8 cellular contexts compared by ENCODE assay signal in the genomic region with DNA sequence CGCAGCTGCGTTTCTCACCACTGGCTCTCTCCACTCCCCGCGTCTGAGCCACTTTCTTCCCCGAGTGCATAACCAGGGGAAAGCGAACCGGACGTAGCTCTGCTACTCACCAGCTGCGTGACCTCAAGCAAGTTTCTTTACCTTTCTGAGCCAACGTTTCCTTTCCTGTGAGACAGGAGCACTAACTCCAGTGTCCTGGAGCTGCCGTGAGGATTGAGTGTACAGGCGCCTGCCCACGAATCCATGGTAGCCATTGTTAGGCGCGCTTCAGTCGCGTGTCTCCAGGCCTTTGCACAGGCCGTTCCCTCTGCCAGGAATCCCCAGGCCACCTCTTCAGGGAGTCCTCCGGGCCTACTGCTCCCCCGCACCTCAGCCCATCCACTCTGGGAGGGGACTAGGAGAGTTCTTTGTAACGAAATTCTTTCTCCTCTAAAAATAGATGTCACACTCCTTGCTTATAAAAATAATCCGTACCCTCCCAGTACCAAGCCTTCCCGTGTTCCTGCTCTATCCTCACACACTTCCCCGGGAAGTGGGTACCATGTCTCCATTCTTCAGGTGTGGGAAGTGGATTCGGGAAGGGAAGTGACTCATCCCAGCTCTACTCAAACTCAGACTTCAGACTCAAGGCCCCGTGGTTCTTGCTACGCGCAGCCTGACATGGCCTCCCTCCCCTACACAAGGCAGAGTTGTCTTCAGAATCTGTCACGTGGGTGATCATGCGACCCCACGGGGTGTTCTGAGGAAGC. TPM values are rescaled to one million over a fixed set of nuclear protein-coding genes. Genes with fewer than 3 reads are reported as not detected.
A peak's percentile ranks its signal among the peaks of the same experiment; 100 is the strongest.
DNase-seq lines count a peak whose midpoint lies in the region; ATAC-seq lines count a peak whose summit lies in the region.

No MANE protein-coding gene starts in this region.

- CTCF ChIA-PET in activated CD4-positive, alpha-beta memory T cell treated with anti-CD3 and anti-CD28 coated beads for 36 hours (lab: Charles Lee), result interaction anchor here (0.6 to 5.9 kb wide), 14 partner anchors 10 to 410 kb away, joined by 3 to 32 read pairs (median 4); no protein-coding TSS in a partner anchor

- H3K4me3 Mint-ChIP-seq in activated CD4-positive, alpha-beta memory T cell treated with anti-CD3 and anti-CD28 coated beads for 36 hours, result peak overlapping the region; percentile 80

- no peaks in the 10 kb centered on the region for H3K27me3 Mint-ChIP-seq in activated CD4-positive, alpha-beta memory T cell treated with anti-CD3 and anti-CD28 coated beads for 36 hours

- DNase-seq in stimulated activated CD4-positive, alpha-beta T cell treated with anti-CD3 and anti-CD28 coated beads, Interleukin-12 subunit alpha, Interleukin-12 subunit beta, amount 100 ng/mL, for 24 hours (ENCODE audit: low read depth in 2 of 2), result peak; percentile 42 to 67
- DNase-seq in stimulated activated CD4-positive, alpha-beta T cell treated with anti-CD3 and anti-CD28 coated beads, Interleukin-4, amount 100 ng/mL, for 4 hours, result no peak
- DNase-seq in activated CD4-positive, alpha-beta memory T cell treated with anti-CD3 and anti-CD28 coated beads for 36 hours, result peak; percentile 85
- DNase-seq in kidney glomerular epithelial cell (lab: John Stamatoyannopoulos, UW) (peak; percentile 74), NCI-H128 (lab: John Stamatoyannopoulos, UW; ENCODE audit: unreplicated experiment) (no peak), D341Med (ENCODE audit: low spot score) (no peak)
- DNase-seq in stimulated activated CD8-positive, alpha-beta memory T cell treated with anti-CD3 and anti-CD28 coated beads, Interleukin-4, amount 100 ng/mL, for 48 hours, result peak; percentile 78

- H3K9me3 Mint-ChIP-seq in activated CD4-positive, alpha-beta memory T cell treated with anti-CD3 and anti-CD28 coated beads for 36 hours, result no peaks in the 10 kb centered on the region

- POLR2A ChIA-PET in activated CD4-positive, alpha-beta memory T cell treated with anti-CD3 and anti-CD28 coated beads for 36 hours (lab: Charles Lee), result interaction anchor here (0.7 to 2.9 kb wide), 9 partner anchors 10 to 532 kb away, joined by 3 to 18 read pairs (median 3); a partner anchor contains a TSS

- peak; percentile 37 for ATAC-seq in HG03439 (IDR thresholded peaks at IDR 0.05; ENCODE audit: unreplicated experiment)

- no peaks in the 10 kb centered on the region for H3K36me3 Mint-ChIP-seq in activated CD4-positive, alpha-beta memory T cell treated with anti-CD3 and anti-CD28 coated beads for 36 hours

- intact Hi-C loops in activated CD4-positive, alpha-beta memory T cell treated with anti-CD3 and anti-CD28 coated beads for 36 hours (cut with micrococcal nuclease), result loop anchor here (1.0 to 2.0 kb wide), 6 partner anchors 18 to 532 kb away; a partner anchor contains a TSS

- peak overlapping the region; percentile 95 for H3K27ac Mint-ChIP-seq in activated CD4-positive, alpha-beta memory T cell treated with anti-CD3 and anti-CD28 coated beads for 36 hours

- H3K4me1 Mint-ChIP-seq in activated CD4-positive, alpha-beta memory T cell treated with anti-CD3 and anti-CD28 coated beads for 36 hours (ENCODE audit: low read depth), result peaks cover 34% of the 10 kb centered on the region

RNA-seq across cellular contexts. Expression of a gene that starts 16.2 kb away (rescaled TPM):
- not detected for total RNA-seq in activated CD4-positive, alpha-beta memory T cell treated with anti-CD3 and anti-CD28 coated beads for 36 hours

Comparison
In these comparisons a context has a peak if more than half of its experiments do, and no peak if none do; other contexts are left out.
1. DNase-seq: peak in stimulated activated CD4-positive, alpha-beta T cell treated with anti-CD3 and anti-CD28 coated beads, Interleukin-12 subunit alpha, Interleukin-12 subunit beta, amount 100 ng/mL, for 24 hours (2 of 2), activated CD4-positive, alpha-beta memory T cell treated with anti-CD3 and anti-CD28 coated beads for 36 hours (single experiment), kidney glomerular epithelial cell (single experiment) and stimulated activated CD8-positive, alpha-beta memory T cell treated with anti-CD3 and anti-CD28 coated beads, Interleukin-4, amount 100 ng/mL, for 48 hours (single experiment); none in stimulated activated CD4-positive, alpha-beta T cell treated with anti-CD3 and anti-CD28 coated beads, Interleukin-4, amount 100 ng/mL, for 4 hours (0 of 2), NCI-H128 (single experiment) and D341Med (single experiment).